10 cellular contexts compared by ENCODE assay signal in genomic region chr16:81633147-81633619, GRCh38.
DNase-seq lines count a peak whose midpoint lies in the region; ATAC-seq and TF ChIP-seq lines count a peak whose summit lies in the region.
"Had no signal": no experiment of that assay in that cellular context is flagged by ENCODE, and none has a peak within 500 bp of the region (broad histone marks: within the 10 kb centered on the region; RNA-seq: fewer than 3 reads in every experiment).

No MANE protein-coding gene starts in this region.

- no peaks in the 10 kb centered on the region for H3K9me3 Mint-ChIP-seq in activated T-helper 17 cell treated with anti-CD3 and anti-CD28 coated beads, Interleukin-2, amount 50 U/mL, for 72 hours

- peaks cover 17 to 52% (median 38%) of the 10 kb centered on the region in 4 donors for H3K4me1 ChIP-seq in upper lobe of left lung

- peaks cover 35% of the 10 kb centered on the region for H3K4me1 Mint-ChIP-seq in activated T-helper 17 cell treated with anti-CD3 and anti-CD28 coated beads, Interleukin-2, amount 50 U/mL, for 72 hours

- H3K27me3 ChIP-seq in upper lobe of left lung: no peaks in the 10 kb centered on the region
- H3K27me3 ChIP-seq: BE2C had no signal

- peak in 3 of 6 experiments; percentile 18 to 41 (median 29) for TF ChIP-seq CTCF in upper lobe of left lung (IDR thresholded peaks at IDR 0.05)

- no peaks in the 10 kb centered on the region for H3K9me3 ChIP-seq in upper lobe of left lung
- H3K9me3 ChIP-seq: BE2C had no signal

- peak overlapping the region; percentile 98 for H3K27ac Mint-ChIP-seq in activated T-helper 17 cell treated with anti-CD3 and anti-CD28 coated beads, Interleukin-2, amount 50 U/mL, for 72 hours

- peak in 3 of 4 experiments; percentile 24 to 56 (median 32) for DNase-seq in activated naive CD4-positive, alpha-beta T cell (lab: John Stamatoyannopoulos, UW)
- no peak for DNase-seq in activated naive CD4-positive, alpha-beta T cell treated with Interleukin-2 at 50 U/mL for 16 hours
- DNase-seq in iPS-NIHi7 (ENCODE audit: extremely low spot score) (peak; percentile 64), upper lobe of left lung (no peak), hippocampal formation (lab: John Stamatoyannopoulos, UW) (no peak)
- DNase-seq: BE2C, NCI-H1048 had no signal

- peak overlapping the region; percentile 87 for H3K4me3 Mint-ChIP-seq in activated T-helper 17 cell treated with anti-CD3 and anti-CD28 coated beads, Interleukin-2, amount 50 U/mL, for 72 hours

- H3K27me3 Mint-ChIP-seq in activated T-helper 17 cell treated with anti-CD3 and anti-CD28 coated beads, Interleukin-2, amount 50 U/mL, for 72 hours: no peaks in the 10 kb centered on the region

- WGBS in upper lobe of left lung, 2 donors: 69 to 73% methylated on average over 11 of the region's 11 CpGs

- TF ChIP-seq EP300 in upper lobe of left lung (IDR thresholded peaks at IDR 0.05): no peak

- ATAC-seq in activated T-helper 17 cell treated with anti-CD3 and anti-CD28 coated beads, Interleukin-2, amount 50 U/mL, for 72 hours (replicated peaks): peak; percentile 77
- ATAC-seq in upper lobe of left lung (ENCODE audit: low FRiP score in 2 of 2): no peak
- ATAC-seq in GM18520 (IDR thresholded peaks at IDR 0.05; ENCODE audit: unreplicated experiment): no peak
- ATAC-seq in HG02981 (IDR thresholded peaks at IDR 0.05; ENCODE audit: unreplicated experiment): no peak

- H3K27ac ChIP-seq in upper lobe of left lung: peak overlapping the region; percentile 49 to 74 (median 60)

- H3K4me3 ChIP-seq in upper lobe of left lung: no peak overlapping the region

- H3K36me3 ChIP-seq in upper lobe of left lung: peaks cover 0 to 3% (median 0%) of the 10 kb centered on the region in 4 donors
- H3K36me3 ChIP-seq: BE2C had no signal

- no peak for TF ChIP-seq POLR2A in upper lobe of left lung (IDR thresholded peaks at IDR 0.05)

- peaks cover 7% of the 10 kb centered on the region for H3K36me3 Mint-ChIP-seq in activated T-helper 17 cell treated with anti-CD3 and anti-CD28 coated beads, Interleukin-2, amount 50 U/mL, for 72 hours (ENCODE audit: low read depth)

Comparison
In these comparisons a context has a peak if more than half of its experiments do, and no peak if none do; other contexts are left out.
1. DNase-seq: peak in activated naive CD4-positive, alpha-beta T cell (3 of 4) and iPS-NIHi7 (single experiment); none in activated naive CD4-positive, alpha-beta T cell treated with Interleukin-2 at 50 U/mL for 16 hours (single experiment), upper lobe of left lung (0 of 2) and hippocampal formation (0 of 2).